Comparison of ENCODE assay signal across 8 cellular contexts in genomic region chr14:100214768-100215079, GRCh38. TPM values are rescaled to one million over a fixed set of nuclear protein-coding genes. Genes with fewer than 3 reads are reported as not detected.
DNase-seq lines count a peak whose midpoint lies in the region; ATAC-seq and TF ChIP-seq lines count a peak whose summit lies in the region.

No MANE protein-coding gene starts in this region.

- 31 to 33% methylated on average over 12 of the region's 12 CpGs for WGBS in aorta, 2 donors

- TF ChIP-seq CTCF in RWPE2 (IDR thresholded peaks at IDR 0.05; ENCODE audit: poor library complexity, severe bottlenecking) = no peak
- no peak for TF ChIP-seq CTCF in fibroblast of mammary gland (conservative IDR thresholded peaks at IDR 0.05; ENCODE audit: control insufficient read depth, insufficient read depth, low read depth, low read length)

- H3K9me3 ChIP-seq in RWPE2 (ENCODE audit: severe bottlenecking) (no peaks in the 10 kb centered on the region), skeletal muscle tissue (ENCODE audit: control insufficient read depth in 3 of 3, low read length in 3 of 3) (no peaks in the 10 kb centered on the region), aorta (ENCODE audit: control insufficient read depth, low read length) (no peaks in the 10 kb centered on the region)

- ATAC-seq in GM21825 (IDR thresholded peaks at IDR 0.05; ENCODE audit: unreplicated experiment) (peak; percentile 8), RWPE2 (ENCODE audit: low read depth) (no peak), aorta (ENCODE audit: low FRiP score) (no peak)

- H3K27me3 ChIP-seq in RWPE2 (ENCODE audit: insufficient read depth, poor library complexity, severe bottlenecking) (no peaks in the 10 kb centered on the region), skeletal muscle tissue (ENCODE audit: control insufficient read depth in 3 of 3, insufficient read depth in 3 of 3, low read length in 3 of 3) (no peaks in the 10 kb centered on the region), aorta (ENCODE audit: control insufficient read depth in 1 of 2, insufficient read depth in 2 of 2, low read length in 1 of 2) (no peaks in the 10 kb centered on the region)

- H3K4me3 ChIP-seq in RWPE2 (ENCODE audit: severe bottlenecking) (no peak overlapping the region), fibroblast of mammary gland (ENCODE audit: control insufficient read depth, low read depth, low read length) (peak overlapping the region; percentile 15), skeletal muscle tissue (ENCODE audit: low read length in 3 of 3) (peak overlapping the region; percentile 50 to 87 (median 87)), aorta (ENCODE audit: low read length in 2 of 2) (peak overlapping the region in 1 of 2 donors; percentile 87)

- H3K9ac ChIP-seq in skeletal muscle tissue (ENCODE audit: low read depth in 1 of 3, low read length in 3 of 3) = peak overlapping the region; percentile 69 to 94 (median 84)

- H3K27ac ChIP-seq in RWPE2 (ENCODE audit: poor library complexity, severe bottlenecking) (peak overlapping the region; percentile 65), skeletal muscle tissue (ENCODE audit: low read depth, low read length) (peak overlapping the region; percentile 85), aorta (ENCODE audit: low read depth in 1 of 2, low read length in 2 of 2) (peak overlapping the region in 1 of 2 donors; percentile 43)

- intact Hi-C loops in aorta (cut with DNase I) = loop anchor here in 1 of 2 donors (2.0 to 10.0 kb wide), 2 partner anchors 22 to 530 kb away; partner anchors contain the start of gene CYP46A1
- intact Hi-C loops in posterior vena cava (cut with DNase I) = no loop called here

- H3K4me1 ChIP-seq in RWPE2 (ENCODE audit: insufficient read depth, poor library complexity, severe bottlenecking) (peaks cover 3% of the 10 kb centered on the region), skeletal muscle tissue (ENCODE audit: control insufficient read depth in 3 of 3, insufficient read depth in 3 of 3, low read length in 3 of 3) (peaks cover 6 to 12% (median 10%) of the 10 kb centered on the region in 3 donors), aorta (ENCODE audit: control insufficient read depth in 1 of 2, insufficient read depth in 2 of 2, low read length in 2 of 2) (no peaks in the 10 kb centered on the region)

- H3K36me3 ChIP-seq in RWPE2 (ENCODE audit: low read depth) = no peaks in the 10 kb centered on the region
- H3K36me3 ChIP-seq in skeletal muscle tissue (ENCODE audit: control insufficient read depth in 3 of 3, insufficient read depth in 3 of 3, low read length in 3 of 3) = no peaks in the 10 kb centered on the region
- H3K36me3 ChIP-seq in aorta (ENCODE audit: control insufficient read depth in 1 of 2, insufficient read depth in 2 of 2, low read length in 1 of 2) = no peaks in the 10 kb centered on the region

- DNase-seq in RWPE2 (ENCODE audit: low spot score) (no peak), fibroblast of mammary gland (ENCODE audit: low read depth) (no peak), aorta (no peak), NCI-H146 (lab: John Stamatoyannopoulos, UW) (no peak), posterior vena cava (ENCODE audit: low spot score) (no peak)
- DNase-seq in stimulated activated CD4-positive, alpha-beta T cell treated with anti-CD3 and anti-CD28 coated beads, Interleukin-15, amount 100 ng/mL, for 24 hours = no peak

RNA-seq across cellular contexts. Expression of gene YY1, which starts 24.2 kb away (rescaled TPM):
- total RNA-seq in skeletal muscle tissue = 39.7 TPM
- total RNA-seq in aorta = 10 to 100 TPM; 46.0 to 57.3 TPM
- 10 to 100 TPM; 23.1 to 36.1 TPM for polyA plus RNA-seq in aorta
- 10 to 100 TPM; 41.4 to 46.2 TPM for total RNA-seq in posterior vena cava

RNA-seq across cellular contexts. Expression of gene DEGS2, which starts 55.3 kb away (rescaled TPM):
- total RNA-seq in skeletal muscle tissue (0.52 TPM), aorta (under 1 TPM; 0.81 to 0.99 TPM), posterior vena cava (1 to 10 TPM in 1 of 2 donors, under 1 TPM in 1; 0.10 to 1.2 TPM)
- polyA plus RNA-seq in aorta = 1 to 10 TPM in 1 of 2 donors, under 1 TPM in 1; 0.10 to 3.0 TPM
